Comparison of ENCODE assay signal across 10 cellular contexts in genomic region chr3:70990723-70991122, GRCh38.
A peak's percentile ranks its signal among the peaks of the same experiment; 100 is the strongest.
DNase-seq lines count a peak whose midpoint lies in the region; ATAC-seq and TF ChIP-seq lines count a peak whose summit lies in the region.
"Had no signal": no experiment of that assay in that cellular context is flagged by ENCODE, and none has a peak within 500 bp of the region (broad histone marks: within the 10 kb centered on the region; RNA-seq: fewer than 3 reads in every experiment).

No MANE protein-coding gene starts in this region.

- peaks cover 8 to 78% (median 41%) of the 10 kb centered on the region in 4 donors for H3K4me1 ChIP-seq in stomach
- no peaks in the 10 kb centered on the region for H3K4me1 ChIP-seq in trophoblast cell (ENCODE audit: control insufficient read depth in 1 of 2, insufficient read depth in 2 of 2, low read length in 2 of 2)

- POLR2A ChIA-PET in activated CD4-positive, alpha-beta T cell treated with anti-CD3 and anti-CD28 coated beads for 36 hours (lab: Charles Lee), result interaction anchor here (0.5 to 0.7 kb wide), 3 partner anchors 19 to 230 kb away, joined by 3 to 10 read pairs (median 3); no protein-coding TSS in a partner anchor

- DNase-seq in activated CD4-positive, alpha-beta T cell treated with anti-CD3 and anti-CD28 coated beads for 36 hours, result no peak
- no peak for DNase-seq in activated CD4-positive, alpha-beta T cell treated with anti-CD3 and anti-CD28 coated beads for 4 hours
- DNase-seq in T-helper 17 cell (no peak), fibroblast of mammary gland (ENCODE audit: low read depth) (peak; percentile 51), stomach (no peak), middle frontal gyrus (ENCODE audit: extremely low spot score, low spot score) (no peak), trophoblast cell (no peak), foreskin fibroblast (no peak)
- DNase-seq: stimulated activated CD4-positive, alpha-beta T cell treated with anti-CD3 and anti-CD28 coated beads, Interleukin-15, amount 100 ng/mL, for 24 hours had no signal

- H3K27ac ChIP-seq in stomach, result peak overlapping the region in 4 of 5 donors; percentile 31 to 63 (median 50)
- no peak overlapping the region for H3K27ac ChIP-seq in trophoblast cell (ENCODE audit: low read depth, low read length)

- H2AFZ ChIP-seq in trophoblast cell (ENCODE audit: insufficient read depth, low read length, poor library complexity), result no peak overlapping the region

- no peak overlapping the region for H3K4me3 ChIP-seq in fibroblast of mammary gland (ENCODE audit: control insufficient read depth, low read depth, low read length)
- no peak overlapping the region for H3K4me3 ChIP-seq in stomach
- no peak overlapping the region for H3K4me3 ChIP-seq in trophoblast cell (ENCODE audit: low read depth, low read length)
- H3K4me3 ChIP-seq in foreskin fibroblast (ENCODE audit: low read depth in 1 of 2, low read length in 2 of 2), result no peak overlapping the region

- peak; percentile 58 for ATAC-seq in activated CD4-positive, alpha-beta T cell treated with anti-CD3 and anti-CD28 coated beads for 36 hours
- no peak for ATAC-seq in T-helper 17 cell
- ATAC-seq: Panc1 had no signal

- peaks cover 66% of the 10 kb centered on the region for H3K4me1 Mint-ChIP-seq in activated CD4-positive, alpha-beta T cell treated with anti-CD3 and anti-CD28 coated beads for 36 hours
- peaks cover 33% of the 10 kb centered on the region for H3K4me1 Mint-ChIP-seq in T-helper 17 cell

- no peak overlapping the region for H3K4me2 ChIP-seq in trophoblast cell (ENCODE audit: low read length)

- H2BK5ac ChIP-seq in trophoblast cell (ENCODE audit: low read depth, low read length, poor library complexity), result no peak overlapping the region

- H2BK120ac ChIP-seq in trophoblast cell (ENCODE audit: insufficient read depth, low read length, poor library complexity), result no peak overlapping the region

- H3K79me1 ChIP-seq in trophoblast cell (ENCODE audit: low read length), result no peaks in the 10 kb centered on the region

- peak overlapping the region; percentile 72 for H3K27ac Mint-ChIP-seq in activated CD4-positive, alpha-beta T cell treated with anti-CD3 and anti-CD28 coated beads for 36 hours
- peak overlapping the region; percentile 87 for H3K27ac Mint-ChIP-seq in T-helper 17 cell

- H4K91ac ChIP-seq in trophoblast cell (ENCODE audit: low read depth, low read length), result no peak overlapping the region

- 72 to 82% (median 77%) methylated on average over 5 of the region's 5 CpGs for WGBS in stomach, 5 donors
- WGBS in trophoblast cell (ENCODE audit: extremely low coverage, insufficient coverage, insufficient read length), result no CpG with 5 or more reads among the region's 5 CpGs

- no peak overlapping the region for H3K4ac ChIP-seq in trophoblast cell (ENCODE audit: low read depth, low read length)

- CTCF ChIA-PET in activated CD4-positive, alpha-beta T cell treated with anti-CD3 and anti-CD28 coated beads for 36 hours (lab: Charles Lee), result interaction anchor here (0.9 to 1.0 kb wide), 3 partner anchors 15 to 501 kb away, joined by 3 to 4 read pairs (median 3); no protein-coding TSS in a partner anchor

- no peak overlapping the region for H3K9ac ChIP-seq in trophoblast cell (ENCODE audit: low read length)

- no peaks in the 10 kb centered on the region for H3K27me3 Mint-ChIP-seq in activated CD4-positive, alpha-beta T cell treated with anti-CD3 and anti-CD28 coated beads for 36 hours
- no peaks in the 10 kb centered on the region for H3K27me3 Mint-ChIP-seq in T-helper 17 cell

- no peak for TF ChIP-seq POLR2A in stomach (IDR thresholded peaks at IDR 0.05)

- H3K9me3 ChIP-seq in T-helper 17 cell (ENCODE audit: control insufficient read depth, low read length, poor library complexity, severe bottlenecking) (no peaks in the 10 kb centered on the region), stomach (no peaks in the 10 kb centered on the region), trophoblast cell (ENCODE audit: insufficient read depth, low read depth, low read length) (no peaks in the 10 kb centered on the region)

- no peak overlapping the region for H2AK5ac ChIP-seq in trophoblast cell (ENCODE audit: low read length)

- intact Hi-C loops in activated CD4-positive, alpha-beta T cell treated with anti-CD3 and anti-CD28 coated beads for 36 hours (cut with DNase I, micrococcal nuclease), result no loop called here
- intact Hi-C loops in stomach (cut with DNase I; ENCODE audit: low total_unique reads), result no loop called here

- H3K14ac ChIP-seq in trophoblast cell (ENCODE audit: low read length), result no peak overlapping the region

- no peak overlapping the region for H3K4me3 Mint-ChIP-seq in activated CD4-positive, alpha-beta T cell treated with anti-CD3 and anti-CD28 coated beads for 36 hours
- peak overlapping the region; percentile 41 for H3K4me3 Mint-ChIP-seq in T-helper 17 cell

- no peak overlapping the region for H3K18ac ChIP-seq in trophoblast cell (ENCODE audit: low read length)

- no peaks in the 10 kb centered on the region for H3K79me2 ChIP-seq in trophoblast cell (ENCODE audit: control insufficient read depth, insufficient read depth, low read length, poor library complexity)

- peaks cover 85% of the 10 kb centered on the region for H3K36me3 Mint-ChIP-seq in activated CD4-positive, alpha-beta T cell treated with anti-CD3 and anti-CD28 coated beads for 36 hours (ENCODE audit: low read depth)
- peaks cover 8% of the 10 kb centered on the region for H3K36me3 Mint-ChIP-seq in T-helper 17 cell (ENCODE audit: low read depth)

- H3K36me3 ChIP-seq in stomach (peaks cover 22 to 65% (median 44%) of the 10 kb centered on the region in 4 donors), trophoblast cell (ENCODE audit: control insufficient read depth in 1 of 2, insufficient read depth in 2 of 2, low read length in 2 of 2) (peaks cover 0 to 2% of the 10 kb centered on the region in 2 experiments)

- TF ChIP-seq EP300 in stomach (IDR thresholded peaks at IDR 0.05), result no peak

- no peak overlapping the region for H3K23ac ChIP-seq in trophoblast cell (ENCODE audit: low read length)

- TF ChIP-seq CTCF in fibroblast of mammary gland (conservative IDR thresholded peaks at IDR 0.05; ENCODE audit: control insufficient read depth, insufficient read depth, low read depth, low read length), result no peak
- TF ChIP-seq CTCF in stomach (IDR thresholded peaks at IDR 0.05), result no peak
- no peak for TF ChIP-seq CTCF in foreskin fibroblast (IDR thresholded peaks at IDR 0.05; ENCODE audit: low read depth, low read length)

- no peak overlapping the region for H4K12ac ChIP-seq in trophoblast cell (ENCODE audit: low read depth, low read length)

- H2BK12ac ChIP-seq in trophoblast cell (ENCODE audit: low read length), result no peak overlapping the region

- H3K27me3 ChIP-seq in stomach, result no peaks in the 10 kb centered on the region
- H3K27me3 ChIP-seq in trophoblast cell (ENCODE audit: insufficient read depth, low read length), result no peaks in the 10 kb centered on the region

- H3K9me3 Mint-ChIP-seq in activated CD4-positive, alpha-beta T cell treated with anti-CD3 and anti-CD28 coated beads for 36 hours (ENCODE audit: low read depth), result no peaks in the 10 kb centered on the region

- no peak overlapping the region for H4K8ac ChIP-seq in trophoblast cell (ENCODE audit: low read depth, low read length)
